13 cellular contexts compared by ENCODE assay signal in genomic region chr11:71281901-71282300, GRCh38. TPM values are rescaled to one million over a fixed set of nuclear protein-coding genes. Genes with fewer than 3 reads are reported as not detected.
"Had no signal": no experiment of that assay in that cellular context is flagged by ENCODE, and none has a peak within 500 bp of the region (broad histone marks: within the 10 kb centered on the region; RNA-seq: fewer than 3 reads in every experiment).

No MANE protein-coding gene starts in this region.

- H3K4me3 ChIP-seq: ovary, uterus had no signal

- H3K4me1 ChIP-seq: uterus had no signal

- DNase-seq: activated CD4-positive, alpha-beta T cell treated with anti-CD3 and anti-CD28 coated beads, Interleukin-2, amount 10 ng/mL, durations not matched to agents 24 days and 14 days; activated T-cell treated with anti-CD3 and anti-CD28 coated beads, Interleukin-2, amount 50 U/mL, for 1 hour; brain microvascular endothelial cell; foreskin keratinocyte; immature natural killer cell; left cardiac atrium; nephron progenitor cell; ovary; stimulated activated CD4-positive, alpha-beta T cell treated with anti-CD3 and anti-CD28 coated beads, Interleukin-15, amount 100 ng/mL, for 24 hours; stimulated activated CD4-positive, alpha-beta T cell treated with anti-CD3 and anti-CD28 coated beads, Interleukin-4, amount 100 ng/mL, for 24 hours; stimulated activated naive CD8-positive, alpha-beta T cell treated with anti-CD3 and anti-CD28 coated beads, Interleukin-15, amount 100 ng/mL, for 72 hours; uterus had no signal

- H3K27me3 ChIP-seq: foreskin keratinocyte, ovary, uterus had no signal

- H3K27ac ChIP-seq: brain microvascular endothelial cell, foreskin keratinocyte, ovary, uterus had no signal

- ATAC-seq: foreskin keratinocyte; left cardiac atrium; stimulated activated naive CD8-positive, alpha-beta T cell treated with anti-CD3 and anti-CD28 coated beads, Interleukin-15, amount 100 ng/mL, for 72 hours; WTC11 had no signal

- H3K9me3 ChIP-seq: ovary, uterus had no signal

- H3K36me3 ChIP-seq: brain microvascular endothelial cell, ovary, uterus had no signal

RNA-seq across cellular contexts. Expression of gene SHANK2, which starts 29.5 kb away (rescaled TPM):
- total RNA-seq: activated CD4-positive, alpha-beta T cell treated with anti-CD3 and anti-CD28 coated beads, Interleukin-2, amount 10 ng/mL, durations not matched to agents 24 days and 14 days had no signal
